4 cellular contexts compared by ENCODE assay signal in genomic region chr12:9211687-9212086, GRCh38. TPM values are rescaled to one million over a fixed set of nuclear protein-coding genes. Genes with fewer than 3 reads are reported as not detected.
"Had no signal": no experiment of that assay in that cellular context is flagged by ENCODE, and none has a peak within 500 bp of the region (broad histone marks: within the 10 kb centered on the region; RNA-seq: fewer than 3 reads in every experiment).

No MANE protein-coding gene starts in this region.

- ATAC-seq: GM12878 had no signal

- DNase-seq: GDM1, GF-D8 had no signal

RNA-seq across cellular contexts. Expression of gene PZP, which starts 3.5 kb away (rescaled TPM):
- total RNA-seq: G401, GM12878 had no signal
